In the genomic region with DNA sequence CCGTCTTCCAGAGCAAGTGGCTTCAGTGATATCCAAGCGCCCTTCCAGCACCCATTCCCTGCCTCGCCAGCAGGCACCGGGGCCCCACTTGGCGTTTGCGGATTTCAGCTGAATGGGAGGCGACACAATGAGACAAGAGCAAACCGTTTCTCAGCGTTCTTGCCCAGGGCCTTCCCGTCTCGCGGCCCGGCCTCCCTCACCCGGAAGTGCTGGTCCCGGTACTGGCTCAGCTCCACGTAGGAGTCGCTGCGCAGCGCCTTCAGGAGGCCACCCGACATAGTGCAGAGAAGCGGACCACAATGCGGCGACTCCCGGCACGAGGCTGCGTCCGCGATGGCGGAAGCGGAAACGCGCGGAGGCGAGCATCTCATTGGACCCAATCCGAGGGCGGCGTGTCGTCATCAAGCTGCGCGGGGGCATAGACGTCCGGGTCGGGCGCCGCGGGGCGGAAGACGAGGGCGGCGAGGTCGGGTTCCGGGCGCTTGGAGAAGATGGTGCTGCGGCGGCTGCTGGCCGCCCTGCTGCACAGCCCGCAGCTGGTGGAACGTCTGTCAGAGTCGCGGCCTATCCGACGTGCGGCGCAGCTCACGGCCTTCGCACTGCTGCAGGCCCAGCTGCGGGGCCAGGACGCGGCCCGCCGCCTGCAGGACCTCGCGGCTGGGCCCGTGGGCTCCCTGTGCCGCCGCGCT, we compare ENCODE assay signal across 8 cellular contexts. TPM values are rescaled to one million over a fixed set of nuclear protein-coding genes. Genes with fewer than 3 reads are reported as not detected.
DNase-seq lines count a peak whose midpoint lies in the region; ATAC-seq, FAIRE-seq and TF ChIP-seq lines count a peak whose summit lies in the region.

Gene NCBP2, minus strand, starts transcription at position 303 of the 689 bp plus-strand sequence. Its CDS starts 25 bp downstream, at position 278.

- peak within 1 kb of the TSS; percentile 92 to 94 for H3K27ac ChIP-seq in kidney (ENCODE audit: low read depth in 2 of 2, low read length in 2 of 2)

- intact Hi-C loops in kidney (cut with DNase I): no loop called here

- peak within 1 kb of the TSS; percentile 92 to 94 for H3K9ac ChIP-seq in kidney (ENCODE audit: low read length in 2 of 2)

- peak; percentile 58 for TF ChIP-seq CTCF in kidney (IDR thresholded peaks at IDR 0.05; ENCODE audit: borderline replicate concordance, extremely low read depth, insufficient read depth)

- H3K4me3 ChIP-seq in kidney (ENCODE audit: low read length in 2 of 2): peak within 1 kb of the TSS; percentile 82 to 93

- ATAC-seq in GM19043 (IDR thresholded peaks at IDR 0.05; ENCODE audit: low read depth, unreplicated experiment): peak; percentile 83
- peak; percentile 77 for ATAC-seq in HG03378 (IDR thresholded peaks at IDR 0.05; ENCODE audit: unreplicated experiment)

- H3K9me3 ChIP-seq in kidney (ENCODE audit: control insufficient read depth in 1 of 2, low read length in 2 of 2): no peaks in the 10 kb centered on the region

- FAIRE-seq in kidney (lab: Jason Lieb, UNC): no peak

- peak; percentile 96 for DNase-seq in Ammon's horn (ENCODE audit: low spot score)
- DNase-seq in NCI-H446 treated with DMSO at 0.1 percent for 48 hours (lab: John Stamatoyannopoulos, UW): peak; percentile 96
- peak; percentile 100 for DNase-seq in activated CD4-positive, CD25-positive, alpha-beta regulatory T cell treated with anti-CD3 and anti-CD28 coated beads, Interleukin-2, amount 50 U/mL, for 72 hours
- DNase-seq in cerebellar nuclear complex (lab: John Stamatoyannopoulos, UW): peak; percentile 20 to 74
- DNase-seq in kidney: peak; percentile 100
- peak; percentile 100 for DNase-seq in stimulated activated CD4-positive, alpha-beta T cell treated with anti-CD3 and anti-CD28 coated beads, Interleukin-15, amount 100 ng/mL, for 24 hours

- peaks cover 7 to 15% of the 10 kb centered on the region in 2 donors for H3K36me3 ChIP-seq in kidney (ENCODE audit: control insufficient read depth in 1 of 2, insufficient read depth in 2 of 2, low read length in 2 of 2)

- H3K4me1 ChIP-seq in kidney (ENCODE audit: control insufficient read depth in 1 of 2, insufficient read depth in 1 of 2, low read depth in 1 of 2, low read length in 2 of 2): peaks cover 7 to 14% of the 10 kb centered on the region in 2 donors

RNA-seq across cellular contexts. Expression of gene NCBP2, which starts in this region (rescaled TPM):
- 59.9 TPM for total RNA-seq in kidney
- 46.1 TPM for polyA plus RNA-seq in kidney (ENCODE audit: insufficient read depth, low read depth, low replicate concordance)

Comparison
In these comparisons a context has a peak if more than half of its experiments do, and no peak if none do; other contexts are left out.
1. Peak in every context shown above with its lines: DNase-seq, ATAC-seq, H3K4me3 ChIP-seq and H3K27ac ChIP-seq.
2. DNase-seq: peak in every context shown above with its lines; median percentile 100 in activated CD4-positive, CD25-positive, alpha-beta regulatory T cell treated with anti-CD3 and anti-CD28 coated beads, Interleukin-2, amount 50 U/mL, for 72 hours; 100 in kidney; 100 in stimulated activated CD4-positive, alpha-beta T cell treated with anti-CD3 and anti-CD28 coated beads, Interleukin-15, amount 100 ng/mL, for 24 hours; 96 in Ammon's horn; 96 in NCI-H446 treated with DMSO at 0.1 percent for 48 hours; 47 in cerebellar nuclear complex.